ENCODE assay signal across 16 cellular contexts in genomic region chr17:42525221-42525620, GRCh38. TPM values are rescaled to one million over a fixed set of nuclear protein-coding genes. Genes with fewer than 3 reads are reported as not detected.
DNase-seq lines count a peak whose midpoint lies in the region; ATAC-seq and TF ChIP-seq lines count a peak whose summit lies in the region.
"Had no signal": no experiment of that assay in that cellular context is flagged by ENCODE, and none has a peak within 500 bp of the region (broad histone marks: within the 10 kb centered on the region; RNA-seq: fewer than 3 reads in every experiment).

No MANE protein-coding gene starts in this region.

- H3K4me3 Mint-ChIP-seq in osteocyte (ENCODE audit: unreplicated experiment) (no peak overlapping the region), type B pancreatic cell (no peak overlapping the region)
- H3K4me3 Mint-ChIP-seq: activated T-helper 17 cell treated with anti-CD3 and anti-CD28 coated beads, Interleukin-2, amount 50 U/mL, for 72 hours; brain; memory B cell had no signal

- H3K4me1 ChIP-seq in colonic mucosa = peaks cover 12% of the 10 kb centered on the region

- no peak overlapping the region for H3K9ac ChIP-seq in colonic mucosa (ENCODE audit: low read depth in 2 of 2, low read length in 2 of 2)

- H3K4me1 Mint-ChIP-seq in osteocyte (ENCODE audit: unreplicated experiment) (peaks cover 56% of the 10 kb centered on the region), type B pancreatic cell (ENCODE audit: unreplicated experiment) (peaks cover 30% of the 10 kb centered on the region)

- DNase-seq in AG10803 (ENCODE audit: low read depth) = peak; percentile 94
- DNase-seq in HT1080 (ENCODE audit: low read depth) = peak; percentile 39
- peak; percentile 69 for DNase-seq in epithelial cell of prostate (ENCODE audit: low read depth, low spot score)
- no peak for DNase-seq in osteocyte (ENCODE audit: extremely low spot score, unreplicated experiment)
- DNase-seq in colonic mucosa = no peak
- no peak for DNase-seq in type B pancreatic cell (ENCODE audit: extremely low spot score, unreplicated experiment)
- DNase-seq: activated CD4-positive, alpha-beta T cell treated with anti-CD3 and anti-CD28 coated beads, Interleukin-2, amount 50 U/mL, for 48 hours; NCI-H2029 treated with DMSO at 0.1 percent for 48 hours; NCI-H69; stimulated activated CD4-positive, alpha-beta T cell treated with anti-CD3 and anti-CD28 coated beads, Interleukin-15, amount 100 ng/mL, for 24 hours; T1000 had no signal

- H3K27me3 Mint-ChIP-seq in osteocyte (ENCODE audit: unreplicated experiment) = no peaks in the 10 kb centered on the region
- H3K27me3 Mint-ChIP-seq in type B pancreatic cell = no peaks in the 10 kb centered on the region
- H3K27me3 Mint-ChIP-seq: activated T-helper 17 cell treated with anti-CD3 and anti-CD28 coated beads, Interleukin-2, amount 50 U/mL, for 72 hours had no signal

- no peaks in the 10 kb centered on the region for H3K36me3 ChIP-seq in colonic mucosa

- H3K4me3 ChIP-seq in AG10803 (ENCODE audit: low read length) (no peak overlapping the region), colonic mucosa (no peak overlapping the region)

- TF ChIP-seq CTCF in AG10803 (conservative IDR thresholded peaks at IDR 0.05; ENCODE audit: low read length) = no peak
- TF ChIP-seq CTCF in osteocyte (IDR thresholded peaks at IDR 0.05) = no peak
- TF ChIP-seq CTCF in colonic mucosa (IDR thresholded peaks at IDR 0.05) = no peak
- no peak for TF ChIP-seq CTCF in type B pancreatic cell (conservative IDR thresholded peaks at IDR 0.05)

- TF ChIP-seq POLR2A in GM18505 (IDR thresholded peaks at IDR 0.05; ENCODE audit: borderline replicate concordance, extremely low read depth, insufficient read depth, insufficient read length) = no peak

- ATAC-seq in GM18505 (IDR thresholded peaks at IDR 0.05; ENCODE audit: unreplicated experiment) (no peak), HG02870 (IDR thresholded peaks at IDR 0.05; ENCODE audit: unreplicated experiment) (no peak)
- ATAC-seq: activated T-helper 17 cell treated with anti-CD3 and anti-CD28 coated beads, Interleukin-2, amount 50 U/mL, for 72 hours had no signal

- intact Hi-C loops in colonic mucosa (cut with DNase I) = no loop called here

- H3K36me3 Mint-ChIP-seq in osteocyte (ENCODE audit: unreplicated experiment) = no peaks in the 10 kb centered on the region
- H3K36me3 Mint-ChIP-seq in type B pancreatic cell = peaks cover 11% of the 10 kb centered on the region

- H3K9me3 ChIP-seq in colonic mucosa = no peaks in the 10 kb centered on the region

- no peaks in the 10 kb centered on the region for H3K27me3 ChIP-seq in colonic mucosa

- H3K9me3 Mint-ChIP-seq in osteocyte (ENCODE audit: unreplicated experiment) (no peaks in the 10 kb centered on the region), type B pancreatic cell (no peaks in the 10 kb centered on the region)
- H3K9me3 Mint-ChIP-seq: activated T-helper 17 cell treated with anti-CD3 and anti-CD28 coated beads, Interleukin-2, amount 50 U/mL, for 72 hours; brain; memory B cell had no signal

- H3K27ac Mint-ChIP-seq in osteocyte (ENCODE audit: unreplicated experiment) (peak overlapping the region; percentile 50), type B pancreatic cell (no peak overlapping the region)
- H3K27ac Mint-ChIP-seq: activated T-helper 17 cell treated with anti-CD3 and anti-CD28 coated beads, Interleukin-2, amount 50 U/mL, for 72 hours; memory B cell had no signal

- peak overlapping the region; percentile 66 for H3K27ac ChIP-seq in epithelial cell of prostate
- no peak overlapping the region for H3K27ac ChIP-seq in colonic mucosa

RNA-seq across cellular contexts. Expression of gene NAGLU, which starts 10.8 kb away (rescaled TPM):
- 22.7 and 30.6 TPM in 2 replicates for total RNA-seq in HT1080 (2014; rRNA removed; shearing (Covaris generic))
- polyA plus RNA-seq in HT1080 (2015; cell fraction: cytosol; rRNA removed) = 43.0 and 43.2 TPM in 2 replicates
- 90.4 and 95.5 TPM in 2 replicates for polyA plus RNA-seq in HT1080 (2015; cell fraction: nucleus; rRNA removed)
- total RNA-seq in osteocyte (86.5 and 96.6 TPM in 2 replicates), colonic mucosa (10 to 100 TPM; 27.8 to 38.6 TPM), type B pancreatic cell (ENCODE audit: low replicate concordance) (24.0 and 26.5 TPM in 2 replicates)

RNA-seq across cellular contexts. Expression of gene HSD17B1, which starts 27.5 kb away (rescaled TPM):
- total RNA-seq in HT1080 (2014; rRNA removed; shearing (Covaris generic)) = 0.40 and 0.59 TPM in 2 replicates
- 0.03 and 0.30 TPM in 2 replicates for polyA plus RNA-seq in HT1080 (2015; cell fraction: cytosol; rRNA removed)
- polyA plus RNA-seq in HT1080 (2015; cell fraction: nucleus; rRNA removed) = 0.73 and 1.2 TPM in 2 replicates
- total RNA-seq in osteocyte (1.2 and 1.4 TPM in 2 replicates), colonic mucosa (1 to 10 TPM in 1 of 2 donors, under 1 TPM in 1; 0.88 to 1.7 TPM), type B pancreatic cell (ENCODE audit: low replicate concordance) (2.2 and 2.7 TPM in 2 replicates)

RNA-seq across cellular contexts. Expression of gene COASY, which starts 36.7 kb away (rescaled TPM):
- 51.7 and 56.2 TPM in 2 replicates for total RNA-seq in HT1080 (2014; rRNA removed; shearing (Covaris generic))
- polyA plus RNA-seq in HT1080 (2015; cell fraction: cytosol; rRNA removed) = 91.6 and 97.5 TPM in 2 replicates
- polyA plus RNA-seq in HT1080 (2015; cell fraction: nucleus; rRNA removed) = 146 and 172 TPM in 2 replicates
- 51.7 and 62.7 TPM in 2 replicates for total RNA-seq in osteocyte
- 100 to 1,000 TPM in 1 of 2 donors, 10 to 100 TPM in 1; 94.2 to 176 TPM for total RNA-seq in colonic mucosa
- total RNA-seq in type B pancreatic cell (ENCODE audit: low replicate concordance) = 78.0 and 80.8 TPM in 2 replicates

RNA-seq across cellular contexts. Expression of gene MLX, which starts 41.7 kb away (rescaled TPM):
- total RNA-seq in HT1080 (2014; rRNA removed; shearing (Covaris generic)) = 29.3 and 37.8 TPM in 2 replicates
- 46.7 and 51.8 TPM in 2 replicates for polyA plus RNA-seq in HT1080 (2015; cell fraction: cytosol; rRNA removed)
- 74.6 and 76.0 TPM in 2 replicates for polyA plus RNA-seq in HT1080 (2015; cell fraction: nucleus; rRNA removed)
- total RNA-seq in osteocyte = 34.6 and 35.8 TPM in 2 replicates
- total RNA-seq in colonic mucosa = 10 to 100 TPM; 79.6 to 83.0 TPM
- 31.3 and 32.3 TPM in 2 replicates for total RNA-seq in type B pancreatic cell (ENCODE audit: low replicate concordance)

RNA-seq across cellular contexts. Expression of gene PSMC3IP, which starts 52.3 kb away (rescaled TPM):
- total RNA-seq in HT1080 (2014; rRNA removed; shearing (Covaris generic)) = 47.8 and 50.2 TPM in 2 replicates
- polyA plus RNA-seq in HT1080 (2015; cell fraction: cytosol; rRNA removed) = 23.9 and 25.0 TPM in 2 replicates
- polyA plus RNA-seq in HT1080 (2015; cell fraction: nucleus; rRNA removed) = 31.7 and 31.9 TPM in 2 replicates
- total RNA-seq in osteocyte (5.5 and 5.6 TPM in 2 replicates), colonic mucosa (10 to 100 TPM in 1 of 2 donors, 1 to 10 TPM in 1; 2.2 to 11.6 TPM), type B pancreatic cell (ENCODE audit: low replicate concordance) (10.6 and 22.6 TPM in 2 replicates)

Comparison
In these comparisons a context has a peak if more than half of its experiments do, and no peak if none do; other contexts are left out.
1. DNase-seq: peak in AG10803 (single experiment), HT1080 (single experiment) and epithelial cell of prostate (single experiment); none in osteocyte (single experiment), colonic mucosa (single experiment) and type B pancreatic cell (single experiment).